ENCODE assay signal across 2 cellular contexts in genomic region chr6:20436719-20437118, GRCh38.
TF ChIP-seq lines count a peak whose summit lies in the region.

No MANE protein-coding gene starts in this region.

TF ChIP-seq in HepG2, 621 proteins besides CTCF, POLR2A, EP300 and RAD21:
- no peak for TF ChIP-seq MXD3 (CRISPR knock-in tag; IDR thresholded peaks at IDR 0.05)
- peak; percentile 86 for TF ChIP-seq ZNF121 (CRISPR knock-in tag; IDR thresholded peaks at IDR 0.05)

TF ChIP-seq in K562, 482 proteins besides CTCF, POLR2A, EP300 and RAD21:
- TF ChIP-seq ZNF121 (CRISPR knock-in tag; conservative IDR thresholded peaks at IDR 0.05) (peak; percentile 70), ZNF408 (CRISPR knock-in tag; IDR thresholded peaks at IDR 0.05; ENCODE audit: low read depth) (no peak)
